In the genomic region with DNA sequence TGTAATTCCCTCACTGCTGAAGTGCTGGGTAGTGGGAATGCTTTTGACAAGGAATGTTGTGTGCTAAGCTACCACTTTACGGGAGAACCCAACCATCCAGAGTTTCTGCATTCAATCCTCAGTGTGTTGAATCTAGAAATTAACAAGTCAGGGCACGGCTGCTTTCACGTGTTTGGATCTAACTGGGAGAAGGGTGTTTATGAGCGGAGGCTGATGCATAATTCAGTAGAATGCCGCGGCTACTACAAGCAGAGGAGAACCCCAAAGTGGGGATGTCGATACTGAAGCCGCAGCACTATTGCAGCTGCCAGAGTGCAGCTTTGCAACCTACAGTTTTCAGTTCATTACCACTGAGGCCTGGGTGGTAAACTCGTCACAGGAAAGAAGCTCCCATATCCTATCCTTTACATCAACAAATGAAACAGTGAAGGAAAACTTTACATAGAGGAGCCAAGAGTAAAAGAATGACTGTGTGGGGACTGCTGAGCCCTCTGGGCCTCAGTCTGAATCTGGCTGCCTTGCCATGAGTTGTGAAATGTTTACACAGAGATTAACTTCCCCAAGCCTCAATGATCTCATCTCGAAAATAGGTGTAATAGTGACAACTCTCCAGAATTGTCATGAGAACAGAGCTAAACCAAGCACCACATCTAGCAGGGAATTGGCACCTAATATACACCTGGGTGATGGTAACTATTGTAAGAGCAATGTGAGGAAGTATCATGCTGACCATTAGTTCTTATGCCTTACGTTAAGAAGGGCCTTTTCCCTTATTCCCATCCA, we compare ENCODE assay signal across 12 cellular contexts.
DNase-seq lines count a peak whose midpoint lies in the region; ATAC-seq, FAIRE-seq and TF ChIP-seq lines count a peak whose summit lies in the region.
"Had no signal": no experiment of that assay in that cellular context is flagged by ENCODE, and none has a peak within 500 bp of the region (broad histone marks: within the 10 kb centered on the region; RNA-seq: fewer than 3 reads in every experiment).

No MANE protein-coding gene starts in this region.

- H4K20me1 ChIP-seq in HepG2 (ENCODE audit: insufficient read depth, low read length) = no peaks in the 10 kb centered on the region

- no peaks in the 10 kb centered on the region for H3K9me3 Mint-ChIP-seq in type B pancreatic cell
- no peaks in the 10 kb centered on the region for H3K9me3 Mint-ChIP-seq in activated CD8-positive, alpha-beta T cell treated with anti-CD3 and anti-CD28 coated beads, Interleukin-2, amount 10 ng/mL, durations not matched to agents 7 days and 5 days (ENCODE audit: insufficient read depth)
- H3K9me3 Mint-ChIP-seq: activated CD4-positive, alpha-beta memory T cell treated with anti-CD3 and anti-CD28 coated beads for 36 hours had no signal

- H3K9me3 ChIP-seq in HepG2 (ENCODE audit: low read length) = no peaks in the 10 kb centered on the region
- no peaks in the 10 kb centered on the region for H3K9me3 ChIP-seq in right lobe of liver
- no peaks in the 10 kb centered on the region for H3K9me3 ChIP-seq in sigmoid colon
- H3K9me3 ChIP-seq: uterus had no signal

- H3K36me3 ChIP-seq in HepG2 (replicated peaks in 1 of 2; ENCODE audit: control insufficient read depth in 1 of 2, insufficient read depth in 2 of 2, low read length in 2 of 2) (no peaks in the 10 kb centered on the region), right lobe of liver (no peaks in the 10 kb centered on the region), sigmoid colon (no peaks in the 10 kb centered on the region)
- H3K36me3 ChIP-seq: uterus had no signal

- no peaks in the 10 kb centered on the region for H3K36me3 Mint-ChIP-seq in type B pancreatic cell
- no peaks in the 10 kb centered on the region for H3K36me3 Mint-ChIP-seq in activated CD8-positive, alpha-beta T cell treated with anti-CD3 and anti-CD28 coated beads, Interleukin-2, amount 10 ng/mL, durations not matched to agents 7 days and 5 days (ENCODE audit: low read depth)
- H3K36me3 Mint-ChIP-seq: activated CD4-positive, alpha-beta memory T cell treated with anti-CD3 and anti-CD28 coated beads for 36 hours had no signal

- DNase-seq in HepG2 (ENCODE audit: low spot score) (no peak), right lobe of liver (no peak), NCI-H460 (ENCODE audit: extremely low read depth, low read depth) (peak; percentile 46), type B pancreatic cell (ENCODE audit: extremely low spot score, unreplicated experiment) (no peak), A172 (ENCODE audit: low spot score) (no peak), sigmoid colon (no peak)
- DNase-seq in activated CD8-positive, alpha-beta T cell treated with anti-CD3 and anti-CD28 coated beads, Interleukin-2, amount 10 ng/mL, durations not matched to agents 7 days and 5 days = no peak
- DNase-seq: activated CD4-positive, alpha-beta memory T cell treated with anti-CD3 and anti-CD28 coated beads for 36 hours; uterus had no signal

- no peak overlapping the region for H3K4me3 ChIP-seq in HepG2 (replicated peaks in 1 of 3; ENCODE audit: insufficient read depth in 1 of 3, low read depth in 2 of 3, low read length in 3 of 3)
- no peak overlapping the region for H3K4me3 ChIP-seq in right lobe of liver
- H3K4me3 ChIP-seq in sigmoid colon = no peak overlapping the region
- H3K4me3 ChIP-seq: SK-N-MC, uterus had no signal

- peak overlapping the region; percentile 32 for H3K27ac Mint-ChIP-seq in type B pancreatic cell
- no peak overlapping the region for H3K27ac Mint-ChIP-seq in activated CD8-positive, alpha-beta T cell treated with anti-CD3 and anti-CD28 coated beads, Interleukin-2, amount 10 ng/mL, durations not matched to agents 7 days and 5 days
- H3K27ac Mint-ChIP-seq: activated CD4-positive, alpha-beta memory T cell treated with anti-CD3 and anti-CD28 coated beads for 36 hours had no signal

- H3K27me3 ChIP-seq in HepG2 (ENCODE audit: control insufficient read depth in 1 of 2, insufficient read depth in 2 of 2, low read length in 2 of 2) (no peaks in the 10 kb centered on the region; a peak in 2 of 5 replicates), right lobe of liver (no peaks in the 10 kb centered on the region), sigmoid colon (no peaks in the 10 kb centered on the region)
- H3K27me3 ChIP-seq: uterus had no signal

- intact Hi-C loops in HepG2 (cut with micrococcal nuclease; ENCODE audit: unreplicated experiment) = no loop called here
- intact Hi-C loops in right lobe of liver (cut with DNase I) = no loop called here
- intact Hi-C loops in sigmoid colon (cut with DNase I) = no loop called here

- TF ChIP-seq POLR2A in HepG2 (IDR thresholded peaks at IDR 0.05; ENCODE audit: insufficient read depth in 1 of 2, low read depth in 2 of 2, low read length in 2 of 2) (no peak), right lobe of liver (IDR thresholded peaks at IDR 0.05) (no peak), sigmoid colon (IDR thresholded peaks at IDR 0.05) (no peak)

- H3K4me3 Mint-ChIP-seq in type B pancreatic cell = peak overlapping the region; percentile 18
- H3K4me3 Mint-ChIP-seq in activated CD8-positive, alpha-beta T cell treated with anti-CD3 and anti-CD28 coated beads, Interleukin-2, amount 10 ng/mL, durations not matched to agents 7 days and 5 days = no peak overlapping the region
- H3K4me3 Mint-ChIP-seq: activated CD4-positive, alpha-beta memory T cell treated with anti-CD3 and anti-CD28 coated beads for 36 hours had no signal

- no peak for ATAC-seq in HepG2
- ATAC-seq in right lobe of liver = no peak
- peak; percentile 22 for ATAC-seq in HG02763 (IDR thresholded peaks at IDR 0.05; ENCODE audit: unreplicated experiment)
- ATAC-seq in activated CD8-positive, alpha-beta T cell treated with anti-CD3 and anti-CD28 coated beads, Interleukin-2, amount 10 ng/mL, durations not matched to agents 7 days and 5 days = no peak

- TF ChIP-seq RAD21 in HepG2 (CRISPR knock-in tag; IDR thresholded peaks at IDR 0.05) = no peak

- FAIRE-seq in HepG2 (lab: Jason Lieb, UNC) = no peak

- TF ChIP-seq EP300 in HepG2 (IDR thresholded peaks at IDR 0.05; ENCODE audit: low read depth in 2 of 2, low read length in 2 of 2) (no peak), HepG2 (CRISPR knock-in tag; IDR thresholded peaks at IDR 0.05; ENCODE audit: borderline replicate concordance) (no peak), sigmoid colon (IDR thresholded peaks at IDR 0.05) (no peak)

- no TSS peak for BruUV-seq in HepG2 (replicated peaks; lab: Mats Ljungman, UMichigan)

- in situ Hi-C loops in HepG2 (cut with HindIII; ENCODE audit: extremely low pct_ligation_motif_present, low pct_unique_long_range_greater_than_20kb) = no loop called here

- no peak overlapping the region for H3K4me2 ChIP-seq in HepG2 (ENCODE audit: low read depth, low read length)

- no peak overlapping the region for H2AFZ ChIP-seq in HepG2 (ENCODE audit: low read length)
- H2AFZ ChIP-seq: parathyroid adenoma had no signal

- POLR2A ChIA-PET in HepG2 (lab: Yijun Ruan, JAX) = no interaction called here
- POLR2A ChIA-PET in activated CD8-positive, alpha-beta T cell treated with anti-CD3 and anti-CD28 coated beads, Interleukin-2, amount 10 ng/mL, durations not matched to agents 7 days and 5 days (lab: Charles Lee) = no interaction called here

- no peaks in the 10 kb centered on the region for H3K4me1 ChIP-seq in HepG2 (ENCODE audit: insufficient read depth, low read length)
- no peaks in the 10 kb centered on the region for H3K4me1 ChIP-seq in right lobe of liver
- H3K4me1 ChIP-seq in sigmoid colon = peaks cover 0 to 8% (median 7%) of the 10 kb centered on the region in 4 donors
- H3K4me1 ChIP-seq: parathyroid adenoma, uterus had no signal

- TF ChIP-seq CTCF in HepG2 (CRISPR knock-in tag; IDR thresholded peaks at IDR 0.05) (no peak), right lobe of liver (IDR thresholded peaks at IDR 0.05) (no peak), type B pancreatic cell (conservative IDR thresholded peaks at IDR 0.05) (no peak), sigmoid colon (IDR thresholded peaks at IDR 0.05) (no peak)

- no peaks in the 10 kb centered on the region for H3K27me3 Mint-ChIP-seq in type B pancreatic cell
- peaks cover 7% of the 10 kb centered on the region for H3K27me3 Mint-ChIP-seq in activated CD8-positive, alpha-beta T cell treated with anti-CD3 and anti-CD28 coated beads, Interleukin-2, amount 10 ng/mL, durations not matched to agents 7 days and 5 days (ENCODE audit: low read depth)

- no peak overlapping the region for H3K9ac ChIP-seq in HepG2 (ENCODE audit: insufficient read depth, low read depth, low read length)
- H3K9ac ChIP-seq: parathyroid adenoma had no signal

- H3K27ac ChIP-seq in HepG2 (ENCODE audit: extremely low read length, insufficient read depth, low read length) = no peak overlapping the region
- no peak overlapping the region for H3K27ac ChIP-seq in right lobe of liver
- peak overlapping the region in 1 of 4 donors; percentile 19 for H3K27ac ChIP-seq in sigmoid colon
- H3K27ac ChIP-seq: parathyroid adenoma, SK-N-MC, uterus had no signal

- WGBS in HepG2 (ENCODE audit: low lambda C conversion rate) = 60% methylated on average over 10 of the region's 11 CpGs
- WGBS in right lobe of liver (ENCODE audit: insufficient coverage, low coverage, low lambda C conversion rate, missing lambda C conversion rate) = 88% methylated on average over 7 of the region's 11 CpGs
- WGBS in sigmoid colon, 2 donors = 82 to 89% methylated on average over 11 of the region's 11 CpGs

- H3K4me1 Mint-ChIP-seq in type B pancreatic cell (ENCODE audit: unreplicated experiment) = peaks cover 12% of the 10 kb centered on the region
- peaks cover 11% of the 10 kb centered on the region for H3K4me1 Mint-ChIP-seq in activated CD8-positive, alpha-beta T cell treated with anti-CD3 and anti-CD28 coated beads, Interleukin-2, amount 10 ng/mL, durations not matched to agents 7 days and 5 days (ENCODE audit: low read depth)

- no peaks in the 10 kb centered on the region for H3K79me2 ChIP-seq in HepG2 (ENCODE audit: insufficient read depth, low read length)
- H3K79me2 ChIP-seq: parathyroid adenoma had no signal

- CTCF ChIA-PET in HepG2 (lab: Yijun Ruan, JAX; ENCODE audit: low intra/inter-chr PET ratio, low total read pairs) = no interaction called here
- CTCF ChIA-PET in activated CD8-positive, alpha-beta T cell treated with anti-CD3 and anti-CD28 coated beads, Interleukin-2, amount 10 ng/mL, durations not matched to agents 7 days and 5 days (lab: Charles Lee) = no interaction called here

TF ChIP-seq in HepG2, 621 proteins besides CTCF, POLR2A, EP300 and RAD21:
- TF ChIP-seq ZNF83 (CRISPR knock-in tag; IDR thresholded peaks at IDR 0.05; ENCODE audit: borderline replicate concordance) (no peak), ZNF629 (CRISPR knock-in tag; conservative IDR thresholded peaks at IDR 0.05) (0 out of 2 replicates have a peak, but pooled peaks have one; percentile 26)
- TF ChIP-seq, protein P1, sequence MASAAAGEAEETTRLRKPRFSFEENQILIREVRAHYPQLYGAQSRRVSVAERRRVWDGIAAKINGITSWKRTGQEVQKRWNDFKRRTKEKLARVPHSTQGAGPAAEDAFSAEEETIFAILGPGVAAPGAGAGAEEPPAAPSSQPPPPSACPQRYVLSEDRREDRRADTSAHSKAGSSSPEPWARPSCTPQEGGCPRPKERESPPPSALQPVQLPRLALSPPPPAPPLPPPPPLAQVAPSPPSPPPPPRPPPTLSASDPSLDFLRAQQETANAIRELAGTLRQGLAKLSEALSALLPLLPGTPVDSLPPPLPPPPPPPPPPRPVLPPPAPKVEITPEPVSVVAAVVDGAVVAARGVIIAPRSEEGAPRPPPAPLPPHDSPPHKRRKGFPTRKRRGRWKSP (CRISPR knock-in tag; IDR thresholded peaks at IDR 0.05) = no peak
